In genomic region chr1:6961905-6962304, GRCh38 we compare ENCODE assay signal across 1 cellular context.
TF ChIP-seq lines count a peak whose summit lies in the region.

No MANE protein-coding gene starts in this region.

TF ChIP-seq in H1, 55 proteins besides CTCF, POLR2A, EP300 and RAD21 (continued from another document):
- TF ChIP-seq E2F6 (IDR thresholded peaks at IDR 0.05) (peak; percentile 50; the same call in 1 of the 2 replicates), CTBP2 (IDR thresholded peaks at IDR 0.05; ENCODE audit: borderline replicate concordance, insufficient read depth, insufficient read length, low read length) (no peak), RBBP5 (IDR thresholded peaks at IDR 0.05; ENCODE audit: borderline replicate concordance, low read depth, low read length) (no peak), TBP (IDR thresholded peaks at IDR 0.05; ENCODE audit: low read depth, low read length) (no peak), FOSL1 (IDR thresholded peaks at IDR 0.05; ENCODE audit: insufficient read depth, low read depth, low read length) (no peak), SIRT6 (IDR thresholded peaks at IDR 0.05; ENCODE audit: low read length) (no peak), HDAC6 (IDR thresholded peaks at IDR 0.05; ENCODE audit: low read depth, low read length) (no peak), CHD7 (IDR thresholded peaks at IDR 0.05; ENCODE audit: insufficient replicate concordance, low read length) (no peak), PHF8 (conservative IDR thresholded peaks at IDR 0.05; ENCODE audit: low read depth, low read length) (no peak), BRCA1 (IDR thresholded peaks at IDR 0.05; ENCODE audit: low read depth, low read length) (no peak), ASH2L (IDR thresholded peaks at IDR 0.05; ENCODE audit: low read length) (peak; percentile 58), USF2 (IDR thresholded peaks at IDR 0.05; ENCODE audit: low read length) (no peak), SAP30 (IDR thresholded peaks at IDR 0.05; ENCODE audit: insufficient read depth, insufficient replicate concordance, low read length) (peak; percentile 96), CREB1 (IDR thresholded peaks at IDR 0.05) (no peak), ATF2 (IDR thresholded peaks at IDR 0.05; ENCODE audit: low read length) (no peak), EZH2 (IDR thresholded peaks at IDR 0.05; ENCODE audit: low read depth, low read length, severe bottlenecking) (no peak), SUZ12 (IDR thresholded peaks at IDR 0.05; ENCODE audit: low read length) (no peak), SP4 (IDR thresholded peaks at IDR 0.05; ENCODE audit: low read length) (no peak), MAX (IDR thresholded peaks at IDR 0.05) (peak; percentile 66), CHD1 (IDR thresholded peaks at IDR 0.05; ENCODE audit: low read depth, low read length) (no peak), SP2 (IDR thresholded peaks at IDR 0.05; ENCODE audit: low read length) (no peak), KDM1A (IDR thresholded peaks at IDR 0.05; ENCODE audit: borderline replicate concordance, low read length) (no peak), KDM5A (IDR thresholded peaks at IDR 0.05; ENCODE audit: low read length) (no peak), HDAC2 (IDR thresholded peaks at IDR 0.05; ENCODE audit: borderline replicate concordance in 1 of 2, low read depth in 2 of 2, low read length in 2 of 2) (peak in 1 of 2 experiments; percentile 81; a peak in 1 of 4 replicates), POU5F1 (IDR thresholded peaks at IDR 0.05; ENCODE audit: low read depth, low read length) (no peak), EGR1 (IDR thresholded peaks at IDR 0.05; ENCODE audit: borderline replicate concordance, low read depth, low read length) (no peak), KDM4A (IDR thresholded peaks at IDR 0.05; ENCODE audit: low read depth, low read length, severe bottlenecking) (peak; percentile 84), POLR2AphosphoS5 (IDR thresholded peaks at IDR 0.05; ENCODE audit: low read depth, low read length) (no peak), RXRA (IDR thresholded peaks at IDR 0.05; ENCODE audit: insufficient read depth, low read depth, low read length) (no peak), GTF2F1 (IDR thresholded peaks at IDR 0.05; ENCODE audit: borderline replicate concordance, low read depth, low read length) (no peak), ZNF274 (IDR thresholded peaks at IDR 0.05; ENCODE audit: borderline replicate concordance, extremely low read depth, low read length) (no peak), YY1 (IDR thresholded peaks at IDR 0.05; ENCODE audit: low read depth, low read length) (no peak), GABPA (IDR thresholded peaks at IDR 0.05; ENCODE audit: borderline replicate concordance, insufficient read depth, low read length) (no peak), CHD2 (IDR thresholded peaks at IDR 0.05; ENCODE audit: low read length) (no peak), TAF1 (IDR thresholded peaks at IDR 0.05; ENCODE audit: low read depth, low read length) (no peak), RFX5 (IDR thresholded peaks at IDR 0.05; ENCODE audit: borderline replicate concordance, low read depth, low read length) (0 out of 2 replicates have a peak, but pooled peaks have one; percentile 14), ATF3 (IDR thresholded peaks at IDR 0.05; ENCODE audit: insufficient read depth, low read depth, low read length) (no peak)
